In the genomic region with DNA sequence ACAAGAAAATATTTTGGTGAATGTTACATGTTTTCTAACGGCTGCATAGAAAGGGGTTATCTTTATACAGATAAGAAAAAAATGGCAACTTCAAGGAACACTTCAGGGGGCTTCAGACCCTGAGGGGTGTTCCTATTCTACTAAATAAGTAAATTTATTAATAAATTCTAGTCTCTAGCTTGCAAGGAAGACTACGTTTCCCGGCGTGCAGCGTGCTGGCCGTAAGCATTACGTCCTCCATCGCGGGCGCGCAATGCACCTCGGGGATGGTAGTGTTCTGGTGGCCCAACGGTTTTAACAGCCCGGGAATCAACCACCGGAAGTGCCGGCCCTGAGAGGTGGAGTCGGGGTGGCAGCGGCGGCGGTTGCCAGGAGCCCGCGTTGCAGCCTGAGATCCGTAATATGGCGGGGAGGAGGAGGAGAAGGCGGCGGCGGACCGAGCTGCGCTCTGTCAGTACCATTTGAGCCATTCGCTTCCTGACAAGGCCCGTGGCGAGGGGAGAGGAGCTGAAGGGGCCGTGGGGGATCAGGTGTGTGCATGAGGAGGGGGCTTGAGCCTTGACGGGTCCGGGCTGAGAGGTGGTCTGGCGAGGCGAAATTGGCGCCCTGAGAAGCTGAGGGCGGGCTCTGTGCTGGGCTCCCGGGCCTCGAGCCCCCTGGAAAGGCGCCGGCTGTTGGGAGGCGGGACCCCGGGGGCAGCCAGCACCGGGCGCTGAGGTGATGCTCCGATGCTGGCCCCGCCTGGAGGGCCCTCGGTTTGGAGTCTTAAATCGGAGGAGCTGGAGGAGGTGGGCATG, we compare ENCODE assay signal across 8 cellular contexts. TPM values are rescaled to one million over a fixed set of nuclear protein-coding genes. Genes with fewer than 3 reads are reported as not detected.
DNase-seq lines count a peak whose midpoint lies in the region; ATAC-seq and TF ChIP-seq lines count a peak whose summit lies in the region.

A gene with protein sequence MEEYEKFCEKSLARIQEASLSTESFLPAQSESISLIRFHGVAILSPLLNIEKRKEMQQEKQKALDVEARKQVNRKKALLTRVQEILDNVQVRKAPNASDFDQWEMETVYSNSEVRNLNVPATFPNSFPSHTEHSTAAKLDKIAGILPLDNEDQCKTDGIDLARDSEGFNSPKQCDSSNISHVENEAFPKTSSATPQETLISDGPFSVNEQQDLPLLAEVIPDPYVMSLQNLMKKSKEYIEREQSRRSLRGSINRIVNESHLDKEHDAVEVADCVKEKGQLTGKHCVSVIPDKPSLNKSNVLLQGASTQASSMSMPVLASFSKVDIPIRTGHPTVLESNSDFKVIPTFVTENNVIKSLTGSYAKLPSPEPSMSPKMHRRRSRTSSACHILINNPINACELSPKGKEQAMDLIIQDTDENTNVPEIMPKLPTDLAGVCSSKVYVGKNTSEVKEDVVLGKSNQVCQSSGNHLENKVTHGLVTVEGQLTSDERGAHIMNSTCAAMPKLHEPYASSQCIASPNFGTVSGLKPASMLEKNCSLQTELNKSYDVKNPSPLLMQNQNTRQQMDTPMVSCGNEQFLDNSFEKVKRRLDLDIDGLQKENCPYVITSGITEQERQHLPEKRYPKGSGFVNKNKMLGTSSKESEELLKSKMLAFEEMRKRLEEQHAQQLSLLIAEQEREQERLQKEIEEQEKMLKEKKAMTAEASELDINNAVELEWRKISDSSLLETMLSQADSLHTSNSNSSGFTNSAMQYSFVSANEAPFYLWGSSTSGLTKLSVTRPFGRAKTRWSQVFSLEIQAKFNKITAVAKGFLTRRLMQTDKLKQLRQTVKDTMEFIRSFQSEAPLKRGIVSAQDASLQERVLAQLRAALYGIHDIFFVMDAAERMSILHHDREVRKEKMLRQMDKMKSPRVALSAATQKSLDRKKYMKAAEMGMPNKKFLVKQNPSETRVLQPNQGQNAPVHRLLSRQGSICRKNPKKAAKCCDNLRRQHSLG (plus strand): TSS at position 384 of the 797 bp plus-strand sequence. CDS start 3,940 bp downstream, outside the sequence.

- no peaks in the 10 kb centered on the region for H3K27me3 Mint-ChIP-seq in T-cell

- peak within 1 kb of the TSS; percentile 88 for H3K27ac ChIP-seq in parathyroid adenoma
- H3K27ac ChIP-seq in tibial artery, result peak within 1 kb of the TSS; percentile 74

- CTCF ChIA-PET in T-cell (lab: Charles Lee), result interaction anchor here (0.6 to 3.7 kb wide), 7 partner anchors 8 to 443 kb away, joined by 3 to 47 read pairs (median 3); a partner anchor contains a TSS

- peak within 1 kb of the TSS; percentile 93 to 99 (median 97) for H3K4me3 Mint-ChIP-seq in T-cell

- H3K4me1 Mint-ChIP-seq in T-cell, result peaks cover 46 to 58% (median 55%) of the 10 kb centered on the region in 3 donors

- POLR2A ChIA-PET in T-cell (lab: Charles Lee), result interaction anchor here (0.5 to 1.4 kb wide), 3 partner anchors 17 to 32 kb away, joined by 3 to 7 read pairs (median 3); a partner anchor contains a TSS

- H3K36me3 Mint-ChIP-seq in T-cell, result peaks cover 7% of the 10 kb centered on the region

- H3K9ac ChIP-seq in adipocyte (ENCODE audit: low read length) (peak within 1 kb of the TSS; percentile 88), parathyroid adenoma (peak within 1 kb of the TSS; percentile 63)

- H3K9me3 ChIP-seq in adipocyte (ENCODE audit: control insufficient read depth, low read length) (no peaks in the 10 kb centered on the region), parathyroid adenoma (ENCODE audit: control insufficient read depth, low read length) (no peaks in the 10 kb centered on the region), tibial artery (no peaks in the 10 kb centered on the region)

- DNase-seq in NCI-H1436 treated with DMSO at 0.1 percent for 48 hours (lab: John Stamatoyannopoulos, UW) (peak; percentile 82), T-cell (peak; percentile 83 to 98 (median 94)), adipocyte (ENCODE audit: low read depth) (peak; percentile 99), cardiac septum (ENCODE audit: low spot score) (peak; percentile 99), tibial artery (peak; percentile 98)

- no peaks in the 10 kb centered on the region for H3K27me3 ChIP-seq in adipocyte (replicated peaks; ENCODE audit: control insufficient read depth, insufficient read depth, low read length)
- no peaks in the 10 kb centered on the region for H3K27me3 ChIP-seq in parathyroid adenoma (ENCODE audit: control insufficient read depth, insufficient read depth, low read length)
- H3K27me3 ChIP-seq in tibial artery, result no peaks in the 10 kb centered on the region

- H3K36me3 ChIP-seq in adipocyte (ENCODE audit: control insufficient read depth, insufficient read depth, low read length, severe bottlenecking) (peaks cover 2% of the 10 kb centered on the region), parathyroid adenoma (ENCODE audit: control insufficient read depth, insufficient read depth, low read length) (no peaks in the 10 kb centered on the region), tibial artery (peaks cover 9 to 11% (median 10%) of the 10 kb centered on the region in 3 donors)

- peaks cover 8% of the 10 kb centered on the region for H3K79me2 ChIP-seq in parathyroid adenoma

- H3K4me2 ChIP-seq in parathyroid adenoma (ENCODE audit: low read length), result peak within 1 kb of the TSS; percentile 74

- peak; percentile 66 for ATAC-seq in HG02840 (IDR thresholded peaks at IDR 0.05; ENCODE audit: low FRiP score, unreplicated experiment)
- peak; percentile 85 to 88 (median 87) for ATAC-seq in T-cell (replicated peaks in 1 of 4)

- no peaks in the 10 kb centered on the region for H3K9me3 Mint-ChIP-seq in T-cell

- H2AFZ ChIP-seq in parathyroid adenoma, result peak within 1 kb of the TSS; percentile 87

- intact Hi-C loops in cardiac septum (cut with DNase I) (loop anchor here (2.0 kb wide), 1 partner anchor 31 kb away; a partner anchor contains a TSS), tibial artery (cut with DNase I; ENCODE audit: low total_unique reads) (no loop called here)

- peak within 1 kb of the TSS; percentile 75 to 95 for H3K27ac Mint-ChIP-seq in T-cell

- TF ChIP-seq CTCF in GM12875 (IDR thresholded peaks at IDR 0.05; ENCODE audit: borderline replicate concordance, insufficient read depth, low read depth, low read length) (no peak), parathyroid adenoma (IDR thresholded peaks at IDR 0.05) (no peak), tibial artery (IDR thresholded peaks at IDR 0.05) (no peak)

- H3K4me1 ChIP-seq in adipocyte (ENCODE audit: control insufficient read depth, insufficient read depth, low read length) (peaks cover 27% of the 10 kb centered on the region), parathyroid adenoma (peaks cover 10% of the 10 kb centered on the region), tibial artery (peaks cover 0 to 44% (median 28%) of the 10 kb centered on the region in 4 donors)

- H3K4me3 ChIP-seq in GM12875 (ENCODE audit: low read depth, low read length) (peak within 1 kb of the TSS; percentile 90), adipocyte (ENCODE audit: low read length) (peak within 1 kb of the TSS; percentile 96), parathyroid adenoma (ENCODE audit: low read depth, low read length) (peak within 1 kb of the TSS; percentile 71), tibial artery (peak within 1 kb of the TSS; percentile 91 to 96)

RNA-seq across cellular contexts. Expression of the gene that starts here (rescaled TPM):
- total RNA-seq in T-cell (10 to 100 TPM; 12.3 to 18.8 (median 17.1) TPM), cardiac septum (7.3 TPM)

Comparison
In these comparisons a context has a peak if more than half of its experiments do, and no peak if none do; other contexts are left out.
1. Peak in every context shown above with its lines: DNase-seq, ATAC-seq, H3K4me3 ChIP-seq and H3K27ac ChIP-seq.